Comparison of ENCODE assay signal across 9 cellular contexts in genomic region chr5:155943516-155944407, GRCh38.
DNase-seq lines count a peak whose midpoint lies in the region; ATAC-seq, FAIRE-seq and TF ChIP-seq lines count a peak whose summit lies in the region.
"Had no signal": no experiment of that assay in that cellular context is flagged by ENCODE, and none has a peak within 500 bp of the region (broad histone marks: within the 10 kb centered on the region; RNA-seq: fewer than 3 reads in every experiment).

No MANE protein-coding gene starts in this region.

- H3K4me1 ChIP-seq in keratinocyte (ENCODE audit: control insufficient read depth, extremely low read depth, insufficient read depth, low read length) = no peaks in the 10 kb centered on the region

- ATAC-seq in GM21723 (IDR thresholded peaks at IDR 0.05; ENCODE audit: unreplicated experiment) = peak; percentile 89

- TF ChIP-seq RAD21 in Ishikawa (IDR thresholded peaks at IDR 0.05; ENCODE audit: low read depth) = peak; percentile 49

- DNase-seq in DMS 273 (lab: John Stamatoyannopoulos, UW; ENCODE audit: unreplicated experiment) (peak; percentile 82), DMS 273 treated with DMSO at 0.1 percent for 48 hours (lab: John Stamatoyannopoulos, UW) (no peak), SK-MEL-5 (ENCODE audit: low read depth, low spot score) (peak; percentile 73), cardiac fibroblast (ENCODE audit: low read depth in 2 of 2) (peak; percentile 21 to 58), keratinocyte (ENCODE audit: low read depth, low spot score) (no peak)
- peak; percentile 33 for DNase-seq in stimulated activated CD8-positive, alpha-beta memory T cell treated with anti-CD3 and anti-CD28 coated beads, Interleukin-4, amount 100 ng/mL, for 48 hours

- FAIRE-seq in keratinocyte (lab: Jason Lieb, UNC) = no peak
- FAIRE-seq: A204.1 had no signal

- H3K9ac ChIP-seq in keratinocyte (ENCODE audit: control insufficient read depth, extremely low read depth, insufficient read depth, low read length) = no peak overlapping the region

- TF ChIP-seq EP300 in Ishikawa (IDR thresholded peaks at IDR 0.05; ENCODE audit: borderline replicate concordance) = no peak

- TF ChIP-seq CTCF in cardiac fibroblast (IDR thresholded peaks at IDR 0.05; ENCODE audit: low read depth, low read length) (peak; percentile 45), keratinocyte (optimal IDR thresholded peaks at IDR 0.05 in 1 of 3, IDR thresholded peaks at IDR 0.05 in 1 of 3, conservative IDR thresholded peaks at IDR 0.05 in 1 of 3; ENCODE audit: extremely low read depth in 1 of 3, insufficient read depth in 2 of 3, low read length in 3 of 3) (peak; percentile 11 to 64 (median 34))

- H3K27ac ChIP-seq in keratinocyte (ENCODE audit: control insufficient read depth, insufficient read depth, low read length) = no peak overlapping the region

- H3K4me3 ChIP-seq in cardiac fibroblast (replicated peaks in 1 of 2; ENCODE audit: low read depth in 2 of 2, low read length in 2 of 2) (no peak overlapping the region), keratinocyte (ENCODE audit: control insufficient read depth in 2 of 3, extremely low read depth in 1 of 3, insufficient read depth in 2 of 3, low read depth in 1 of 3, low read length in 3 of 3) (no peak overlapping the region)

- in situ Hi-C loops in SK-MEL-5 (cut with HindIII; ENCODE audit: low pct_unique_long_range_greater_than_20kb, low sequenced_read_pairs) = no loop called here

- H3K9me1 ChIP-seq in keratinocyte (ENCODE audit: control insufficient read depth, extremely low read depth, insufficient read depth, low read length) = no peaks in the 10 kb centered on the region

- no peaks in the 10 kb centered on the region for H3K9me3 ChIP-seq in keratinocyte (ENCODE audit: control insufficient read depth, low read depth, low read length)

- no peaks in the 10 kb centered on the region for H4K20me1 ChIP-seq in keratinocyte (ENCODE audit: control insufficient read depth, extremely low read depth, insufficient read depth, low read length)

- no peaks in the 10 kb centered on the region for H3K27me3 ChIP-seq in keratinocyte (ENCODE audit: control insufficient read depth, extremely low read depth, insufficient read depth, low read length)

- H3K4me2 ChIP-seq in keratinocyte (ENCODE audit: control insufficient read depth, extremely low read depth, insufficient read depth, low read depth, low read length) = no peak overlapping the region

- H3K79me2 ChIP-seq in keratinocyte (ENCODE audit: control insufficient read depth, insufficient read depth, low read length) = no peaks in the 10 kb centered on the region

- no peaks in the 10 kb centered on the region for H3K36me3 ChIP-seq in keratinocyte (ENCODE audit: control insufficient read depth in 2 of 2, extremely low read depth in 1 of 2, insufficient read depth in 2 of 2, low read length in 2 of 2)

- H2AFZ ChIP-seq in keratinocyte (ENCODE audit: control insufficient read depth, low read length) = no peak overlapping the region

- dilution Hi-C loops in keratinocyte (cut with MboI; ENCODE audit: extremely low pct_ligation_motif_present, low sequenced_read_pairs) = no loop called here

TF ChIP-seq in Ishikawa, 13 proteins besides CTCF, POLR2A, EP300 and RAD21:
- no peak for TF ChIP-seq REST (IDR thresholded peaks at IDR 0.05; ENCODE audit: low read depth)

Comparison
In these comparisons a context has a peak if more than half of its experiments do, and no peak if none do; other contexts are left out.
1. DNase-seq: peak in DMS 273 (single experiment), SK-MEL-5 (single experiment), cardiac fibroblast (2 of 2) and stimulated activated CD8-positive, alpha-beta memory T cell treated with anti-CD3 and anti-CD28 coated beads, Interleukin-4, amount 100 ng/mL, for 48 hours (single experiment); none in DMS 273 treated with DMSO at 0.1 percent for 48 hours (single experiment) and keratinocyte (single experiment).